ENCODE assay signal across 8 cellular contexts in genomic region chr9:122265265-122265900, GRCh38. TPM values are rescaled to one million over a fixed set of nuclear protein-coding genes. Genes with fewer than 3 reads are reported as not detected.
A peak's percentile ranks its signal among the peaks of the same experiment; 100 is the strongest.
DNase-seq lines count a peak whose midpoint lies in the region; ATAC-seq and TF ChIP-seq lines count a peak whose summit lies in the region.

No MANE protein-coding gene starts in this region.

- peak; percentile 24 for ATAC-seq in HG02623 (IDR thresholded peaks at IDR 0.05; ENCODE audit: unreplicated experiment)

- no peaks in the 10 kb centered on the region for H3K9me3 ChIP-seq in left ventricle myocardium inferior (replicated peaks)

- intact Hi-C loops in left ventricle myocardium inferior (cut with micrococcal nuclease) = no loop called here

- peak overlapping the region; percentile 95 for H3K27ac ChIP-seq in left ventricle myocardium inferior (replicated peaks)

- no peaks in the 10 kb centered on the region for H3K27me3 ChIP-seq in left ventricle myocardium inferior (ENCODE audit: low read depth)

- no peak for TF ChIP-seq CTCF in left ventricle myocardium inferior (IDR thresholded peaks at IDR 0.05; ENCODE audit: borderline replicate concordance)

- peaks cover 81% of the 10 kb centered on the region for H3K4me1 ChIP-seq in left ventricle myocardium inferior

- H3K4me3 ChIP-seq in left ventricle myocardium inferior = peak overlapping the region; percentile 73

- peaks cover 10% of the 10 kb centered on the region for H3K36me3 ChIP-seq in left ventricle myocardium inferior

- peak; percentile 3 to 12 (median 3) for DNase-seq in stimulated activated CD4-positive, alpha-beta T cell treated with anti-CD3 and anti-CD28 coated beads, Interleukin-12 subunit alpha, Interleukin-12 subunit beta, amount 100 ng/mL, for 48 hours (ENCODE audit: low read depth in 2 of 3, low spot score in 1 of 3)
- no peak for DNase-seq in stimulated activated CD4-positive, alpha-beta T cell treated with anti-CD3 and anti-CD28 coated beads, Interleukin-1b, Interleukin-23, amount 100 ng/mL, for 48 hours
- DNase-seq in NAMALWA (ENCODE audit: low spot score) = peak; percentile 91
- peak; percentile 11 for DNase-seq in activated naive CD4-positive, alpha-beta T cell treated with anti-CD3 and anti-CD28 coated beads, Interleukin-2, amount 50 U/mL, for 16 hours
- DNase-seq in left ventricle myocardium inferior = no peak
- DNase-seq in renal cortical epithelial cell (ENCODE audit: low read depth) = peak; percentile 57
- DNase-seq in activated CD8-positive, alpha-beta memory T cell treated with anti-CD3 and anti-CD28 coated beads, Interleukin-2, amount 50 U/mL, for 4 hours = no peak

RNA-seq across cellular contexts. Expression of gene MRRF, which starts 0.7 kb away (rescaled TPM):
- total RNA-seq in left ventricle myocardium inferior (35.8 TPM), renal cortical epithelial cell (41.2 and 45.4 TPM in 2 replicates)

RNA-seq across cellular contexts. Expression of gene RBM18, which starts 0.7 kb away (rescaled TPM):
- total RNA-seq in left ventricle myocardium inferior (40.7 TPM), renal cortical epithelial cell (14.9 and 16.0 TPM in 2 replicates)

RNA-seq across cellular contexts. Expression of gene LHX6, which starts 36.6 kb away (rescaled TPM):
- total RNA-seq in left ventricle myocardium inferior = 4.4 TPM
- 0.10 and 0.17 TPM in 2 replicates for total RNA-seq in renal cortical epithelial cell

Comparison
In these comparisons a context has a peak if more than half of its experiments do, and no peak if none do; other contexts are left out.
1. DNase-seq: peak in stimulated activated CD4-positive, alpha-beta T cell treated with anti-CD3 and anti-CD28 coated beads, Interleukin-12 subunit alpha, Interleukin-12 subunit beta, amount 100 ng/mL, for 48 hours (3 of 3), NAMALWA (single experiment), activated naive CD4-positive, alpha-beta T cell treated with anti-CD3 and anti-CD28 coated beads, Interleukin-2, amount 50 U/mL, for 16 hours (single experiment) and renal cortical epithelial cell (single experiment); none in stimulated activated CD4-positive, alpha-beta T cell treated with anti-CD3 and anti-CD28 coated beads, Interleukin-1b, Interleukin-23, amount 100 ng/mL, for 48 hours (single experiment), left ventricle myocardium inferior (single experiment) and activated CD8-positive, alpha-beta memory T cell treated with anti-CD3 and anti-CD28 coated beads, Interleukin-2, amount 50 U/mL, for 4 hours (single experiment).